In the genomic region with DNA sequence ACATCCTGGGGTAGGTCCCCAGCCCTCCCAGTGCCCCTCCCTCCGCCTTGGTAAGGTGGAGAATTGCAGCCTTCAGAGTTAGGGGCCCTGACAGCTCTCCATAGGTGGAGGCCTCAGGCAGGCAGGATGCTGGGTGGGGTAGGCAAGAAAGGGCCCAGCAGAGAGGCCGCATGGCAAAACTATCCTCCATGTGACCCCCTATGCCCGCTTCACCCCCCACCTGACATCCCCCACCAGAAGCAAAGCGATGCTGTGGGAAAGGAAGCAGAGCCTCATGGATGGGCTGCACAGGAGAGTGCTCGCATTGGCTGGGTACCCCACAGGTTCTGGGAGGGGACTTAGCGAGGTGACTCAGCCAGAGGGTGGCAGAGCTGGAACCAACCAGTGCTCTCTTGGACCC, we compare ENCODE assay signal across 33 cellular contexts. TPM values are rescaled to one million over a fixed set of nuclear protein-coding genes. Genes with fewer than 3 reads are reported as not detected.
A peak's percentile ranks its signal among the peaks of the same experiment; 100 is the strongest.
DNase-seq lines count a peak whose midpoint lies in the region; ATAC-seq and TF ChIP-seq lines count a peak whose summit lies in the region.
"Had no signal": no experiment of that assay in that cellular context is flagged by ENCODE, and none has a peak within 500 bp of the region (broad histone marks: within the 10 kb centered on the region; RNA-seq: fewer than 3 reads in every experiment).

No MANE protein-coding gene starts in this region.

- no peak overlapping the region for H2AFZ ChIP-seq in GM23338

- H3K27me3 Mint-ChIP-seq in GM23338 (ENCODE audit: insufficient read depth, low read depth, poor library complexity): peaks cover 5% of the 10 kb centered on the region

- no peaks in the 10 kb centered on the region for H3K9me3 Mint-ChIP-seq in GM23338
- H3K9me3 Mint-ChIP-seq: activated naive CD4-positive, alpha-beta T cell treated with anti-CD3 and anti-CD28 coated beads, Interleukin-2, amount 10 ng/mL, durations not matched to agents 7 days and 5 days; activated T-helper 17 cell treated with anti-CD3 and anti-CD28 coated beads, Interleukin-2, amount 50 U/mL, for 72 hours; stimulated activated effector memory CD8-positive, alpha-beta T cell treated with anti-CD3 and anti-CD28 coated beads, Interleukin-12 subunit alpha, Interleukin-12 subunit beta, amount 100 ng/mL, for 72 hours had no signal

- intact Hi-C loops in esophagus muscularis mucosa (cut with DNase I): no loop called here

- no peak overlapping the region for H3K4me2 ChIP-seq in GM23338

- DNase-seq in H7 (peak; percentile 39), esophagus muscularis mucosa (ENCODE audit: extremely low spot score) (no peak), suprapubic skin (ENCODE audit: low spot score in 2 of 2) (peak; percentile 46 to 52), GM23338 (ENCODE audit: low spot score) (no peak), GM10248 (ENCODE audit: extremely low spot score) (no peak), tibial nerve (ENCODE audit: low spot score in 2 of 2) (no peak)
- DNase-seq: ACHN; activated CD4-positive, alpha-beta T cell treated with anti-CD3 and anti-CD28 coated beads, Interleukin-2, amount 50 U/mL, for 48 hours; activated CD8-positive, alpha-beta memory T cell treated with anti-CD3 and anti-CD28 coated beads, Interleukin-2, amount 50 U/mL, for 48 hours; activated naive CD4-positive, alpha-beta T cell treated with anti-CD3 and anti-CD28 coated beads, Interleukin-2, amount 10 ng/mL, durations not matched to agents 7 days and 5 days; amniotic stem cell; BE2C; brain microvascular endothelial cell; EL; foreskin fibroblast; H9; Karpas-422; left lung; NCI-H1436 treated with DMSO at 0.1 percent for 48 hours; NCI-H226; NCI-H526 treated with DMSO at 0.1 percent for 48 hours; SHP77; T-helper 2 cell had no signal

- no peak overlapping the region for H3K4me3 Mint-ChIP-seq in GM23338
- H3K4me3 Mint-ChIP-seq: activated naive CD4-positive, alpha-beta T cell treated with anti-CD3 and anti-CD28 coated beads, Interleukin-2, amount 10 ng/mL, durations not matched to agents 7 days and 5 days; activated T-helper 17 cell treated with anti-CD3 and anti-CD28 coated beads, Interleukin-2, amount 50 U/mL, for 72 hours; H9; stimulated activated effector memory CD8-positive, alpha-beta T cell treated with anti-CD3 and anti-CD28 coated beads, Interleukin-12 subunit alpha, Interleukin-12 subunit beta, amount 100 ng/mL, for 72 hours had no signal

- no peaks in the 10 kb centered on the region for H3K36me3 ChIP-seq in H7 (replicated peaks; ENCODE audit: control insufficient read depth, insufficient read depth, low read length)
- no peaks in the 10 kb centered on the region for H3K36me3 ChIP-seq in esophagus muscularis mucosa
- no peaks in the 10 kb centered on the region for H3K36me3 ChIP-seq in suprapubic skin
- H3K36me3 ChIP-seq in GM23338 (ENCODE audit: insufficient read depth): no peaks in the 10 kb centered on the region
- no peaks in the 10 kb centered on the region for H3K36me3 ChIP-seq in tibial nerve
- H3K36me3 ChIP-seq: BE2C, brain microvascular endothelial cell had no signal

- H3K4me3 ChIP-seq in H7 (ENCODE audit: insufficient read depth, low read depth, low read length) (no peak overlapping the region), esophagus muscularis mucosa (peak overlapping the region in 3 of 4 donors; percentile 12 to 38 (median 15)), suprapubic skin (no peak overlapping the region), GM23338 (no peak overlapping the region), tibial nerve (peak overlapping the region in 1 of 4 donors; percentile 9)

- H3K9me2 ChIP-seq in GM23338 (ENCODE audit: insufficient read depth): no peaks in the 10 kb centered on the region; the same call in 1 of the 2 replicates

- H3K79me2 ChIP-seq in GM23338 (replicated peaks; ENCODE audit: insufficient read depth): no peaks in the 10 kb centered on the region

- TF ChIP-seq EP300 in esophagus muscularis mucosa (IDR thresholded peaks at IDR 0.05) (no peak), suprapubic skin (IDR thresholded peaks at IDR 0.05) (no peak), tibial nerve (IDR thresholded peaks at IDR 0.05) (no peak)

- TF ChIP-seq POLR2A in esophagus muscularis mucosa (IDR thresholded peaks at IDR 0.05; ENCODE audit: low read depth) (no peak), suprapubic skin (IDR thresholded peaks at IDR 0.05) (no peak), tibial nerve (IDR thresholded peaks at IDR 0.05) (no peak)

- peak overlapping the region; percentile 5 for H3K27ac ChIP-seq in adipose tissue (ENCODE audit: low read depth, low read length)
- H3K27ac ChIP-seq in esophagus muscularis mucosa (replicated peaks in 1 of 4): no peak overlapping the region
- H3K27ac ChIP-seq in suprapubic skin: no peak overlapping the region
- H3K27ac ChIP-seq in GM23338 (ENCODE audit: low read depth): no peak overlapping the region
- H3K27ac ChIP-seq in tibial nerve: no peak overlapping the region
- H3K27ac ChIP-seq: brain microvascular endothelial cell had no signal

- peaks cover 8% of the 10 kb centered on the region; the same call in 1 of the 3 replicates for H3K4me1 Mint-ChIP-seq in GM23338
- H3K4me1 Mint-ChIP-seq: H9 had no signal

- H3K27me3 ChIP-seq in H7 (ENCODE audit: control insufficient read depth, insufficient read depth, low read length): no peaks in the 10 kb centered on the region
- H3K27me3 ChIP-seq in esophagus muscularis mucosa: peaks cover 0 to 6% (median 0%) of the 10 kb centered on the region in 4 donors
- H3K27me3 ChIP-seq in suprapubic skin: no peaks in the 10 kb centered on the region
- H3K27me3 ChIP-seq in GM23338 (ENCODE audit: insufficient read depth): no peaks in the 10 kb centered on the region
- H3K27me3 ChIP-seq in tibial nerve: no peaks in the 10 kb centered on the region
- H3K27me3 ChIP-seq: BE2C, left lung had no signal

- no peak for ATAC-seq in GM23338
- ATAC-seq: activated CD4-positive, CD25-positive, alpha-beta regulatory T cell treated with anti-CD3 and anti-CD28 coated beads, Interleukin-2, amount 50 U/mL, for 24 hours; activated T-helper 17 cell treated with anti-CD3 and anti-CD28 coated beads, Interleukin-2, amount 50 U/mL, for 72 hours; HepG2; left lung; sciatic nerve; stimulated activated effector memory CD8-positive, alpha-beta T cell treated with anti-CD3 and anti-CD28 coated beads, Interleukin-12 subunit alpha, Interleukin-12 subunit beta, amount 100 ng/mL, for 72 hours had no signal

- no peaks in the 10 kb centered on the region for H3K36me3 Mint-ChIP-seq in GM23338 (ENCODE audit: low read depth)
- H3K36me3 Mint-ChIP-seq: activated naive CD4-positive, alpha-beta T cell treated with anti-CD3 and anti-CD28 coated beads, Interleukin-2, amount 10 ng/mL, durations not matched to agents 7 days and 5 days; stimulated activated effector memory CD8-positive, alpha-beta T cell treated with anti-CD3 and anti-CD28 coated beads, Interleukin-12 subunit alpha, Interleukin-12 subunit beta, amount 100 ng/mL, for 72 hours had no signal

- TF ChIP-seq CTCF in esophagus muscularis mucosa (IDR thresholded peaks at IDR 0.05) (no peak), suprapubic skin (IDR thresholded peaks at IDR 0.05) (no peak), GM23338 (conservative IDR thresholded peaks at IDR 0.05; ENCODE audit: low read depth in 2 of 2) (no peak), GM10248 (IDR thresholded peaks at IDR 0.05; ENCODE audit: control extremely low read depth, extremely low read depth, low read depth, missing control alignments) (no peak), tibial nerve (IDR thresholded peaks at IDR 0.05) (no peak)

- no peaks in the 10 kb centered on the region for H3F3A ChIP-seq in GM23338 (replicated peaks; ENCODE audit: low read depth)

- CTCF ChIA-PET in GM10248 (lab: Yijun Ruan, JAX): interaction anchor here (1.6 to 1.9 kb wide), 2 partner anchors 107 to 136 kb away, joined by 5 read pairs; no protein-coding TSS in a partner anchor

- POLR2A ChIA-PET in GM10248 (lab: Yijun Ruan, JAX): no interaction called here

- 79 to 92% (median 85%) methylated on average over 6 of the region's 6 CpGs for WGBS in adipose tissue, 3 donors
- WGBS in esophagus muscularis mucosa: 96% methylated on average over 6 of the region's 6 CpGs
- 95% methylated on average over 6 of the region's 6 CpGs for WGBS in suprapubic skin
- WGBS in tibial nerve, 2 donors: 91 to 92% methylated on average over 6 of the region's 6 CpGs

- H3K9me3 ChIP-seq in esophagus muscularis mucosa: no peaks in the 10 kb centered on the region
- no peaks in the 10 kb centered on the region for H3K9me3 ChIP-seq in suprapubic skin
- H3K9me3 ChIP-seq in tibial nerve: no peaks in the 10 kb centered on the region
- H3K9me3 ChIP-seq: BE2C, left lung had no signal

- no peak overlapping the region for H3K27ac Mint-ChIP-seq in GM23338
- H3K27ac Mint-ChIP-seq: activated naive CD4-positive, alpha-beta T cell treated with anti-CD3 and anti-CD28 coated beads, Interleukin-2, amount 10 ng/mL, durations not matched to agents 7 days and 5 days; activated T-helper 17 cell treated with anti-CD3 and anti-CD28 coated beads, Interleukin-2, amount 50 U/mL, for 72 hours; H9; progenitor cell of endocrine pancreas; stimulated activated effector memory CD8-positive, alpha-beta T cell treated with anti-CD3 and anti-CD28 coated beads, Interleukin-12 subunit alpha, Interleukin-12 subunit beta, amount 100 ng/mL, for 72 hours had no signal

- no peaks in the 10 kb centered on the region for H3K4me1 ChIP-seq in esophagus muscularis mucosa
- peaks cover 33% of the 10 kb centered on the region for H3K4me1 ChIP-seq in suprapubic skin
- no peaks in the 10 kb centered on the region for H3K4me1 ChIP-seq in GM23338 (ENCODE audit: insufficient read depth)
- H3K4me1 ChIP-seq in tibial nerve: peaks cover 0 to 6% (median 0%) of the 10 kb centered on the region in 4 donors
- H3K4me1 ChIP-seq: BE2C had no signal

- no peaks in the 10 kb centered on the region for H4K20me1 ChIP-seq in GM23338 (replicated peaks; ENCODE audit: insufficient read depth)

RNA-seq across cellular contexts. Expression of a gene that starts 1.6 kb away (rescaled TPM):
- total RNA-seq in H7 (2014; rRNA removed; shearing (Covaris generic)): not detected in 2 replicates
- polyA plus RNA-seq in adipose tissue: 1,000 to 10,000 TPM in 2 of 3 donors, 100 to 1,000 TPM in 1; 139 to 5,641 (median 2,681) TPM
- 100 to 1,000 TPM in 2 of 4 donors, 10 to 100 TPM in 2; 61.2 to 845 (median 119) TPM for total RNA-seq in esophagus muscularis mucosa
- 10 to 100 TPM; 11.0 to 95.4 (median 51.1) TPM for total RNA-seq in suprapubic skin
- not detected in 2 replicates for total RNA-seq in GM23338 (2014; rRNA removed; shearing (Covaris generic))
- polyA plus RNA-seq in GM23338 (2016; fragmentation: Nextera tagmentation; extraction: Ambion mirVana): not detected in 2 replicates
- 100 to 1,000 TPM in 2 of 4 donors, 10 to 100 TPM in 2; 58.8 to 793 (median 88.3) TPM for total RNA-seq in tibial nerve
- total RNA-seq: H9 had no signal

RNA-seq across cellular contexts. Expression of a gene that starts 10.6 kb away (rescaled TPM):
- total RNA-seq in H7 (2014; rRNA removed; shearing (Covaris generic)): not detected in 2 replicates
- polyA plus RNA-seq in adipose tissue: not detected
- total RNA-seq in esophagus muscularis mucosa: not detected
- 10 to 100 TPM; 13.0 to 35.0 (median 21.2) TPM for total RNA-seq in suprapubic skin
- not detected in 2 replicates for total RNA-seq in GM23338 (2014; rRNA removed; shearing (Covaris generic))
- not detected in 2 replicates for polyA plus RNA-seq in GM23338 (2016; fragmentation: Nextera tagmentation; extraction: Ambion mirVana)
- total RNA-seq in tibial nerve: not detected
- total RNA-seq: cerebellum, epithelial cell of proximal tubule, H9, HepG2, left lung, progenitor cell of endocrine pancreas, sciatic nerve, subcutaneous adipose tissue had no signal
- polyA plus RNA-seq: HepG2 had no signal

RNA-seq across cellular contexts. Expression of a gene that starts 16.2 kb away (rescaled TPM):
- not detected in 2 replicates for total RNA-seq in H7 (2014; rRNA removed; shearing (Covaris generic))
- polyA plus RNA-seq in adipose tissue (100 to 1,000 TPM in 2 of 3 donors, 1 to 10 TPM in 1; 6.1 to 551 (median 150) TPM), GM23338 (2016; fragmentation: Nextera tagmentation; extraction: Ambion mirVana) (not detected in 2 replicates)
- total RNA-seq in esophagus muscularis mucosa (10 to 100 TPM in 1 of 4 donors, not detected in 3; 33.1 TPM), suprapubic skin (not detected), tibial nerve (not detected)
- not detected in 2 replicates for total RNA-seq in GM23338 (2014; rRNA removed; shearing (Covaris generic))
- total RNA-seq: activated T-helper 17 cell treated with anti-CD3 and anti-CD28 coated beads, Interleukin-2, amount 50 U/mL, for 72 hours; epithelial cell of proximal tubule; H9; HepG2; progenitor cell of endocrine pancreas had no signal
- polyA plus RNA-seq: HepG2 had no signal

RNA-seq across cellular contexts. Expression of a gene that starts 31.6 kb away (rescaled TPM):
- not detected in 2 replicates for total RNA-seq in H7 (2014; rRNA removed; shearing (Covaris generic))
- polyA plus RNA-seq in adipose tissue (1,000 to 10,000 TPM in 2 of 3 donors, 10 to 100 TPM in 1; 51.8 to 2,570 (median 1,218) TPM), GM23338 (2016; fragmentation: Nextera tagmentation; extraction: Ambion mirVana) (not detected in 2 replicates)
- total RNA-seq in esophagus muscularis mucosa (100 to 1,000 TPM in 1 of 4 donors, 10 to 100 TPM in 2, 1 to 10 TPM in 1; 9.9 to 155 (median 12.0) TPM), suprapubic skin (10 to 100 TPM in 3 of 4 donors, 1 to 10 TPM in 1; 5.7 to 38.4 (median 19.5) TPM), tibial nerve (100 to 1,000 TPM in 1 of 4 donors, 10 to 100 TPM in 1, 1 to 10 TPM in 2; 2.4 to 118 (median 10.6) TPM)
- total RNA-seq in GM23338 (2014; rRNA removed; shearing (Covaris generic)): not detected in 2 replicates
- total RNA-seq: activated T-helper 17 cell treated with anti-CD3 and anti-CD28 coated beads, Interleukin-2, amount 50 U/mL, for 72 hours; epithelial cell of proximal tubule; H9; HepG2; progenitor cell of endocrine pancreas had no signal
- polyA plus RNA-seq: HepG2 had no signal

RNA-seq across cellular contexts. Expression of a gene that starts 46.5 kb away (rescaled TPM):
- not detected in 2 replicates for total RNA-seq in H7 (2014; rRNA removed; shearing (Covaris generic))
- polyA plus RNA-seq in adipose tissue (not detected), GM23338 (2016; fragmentation: Nextera tagmentation; extraction: Ambion mirVana) (not detected in 2 replicates)
- total RNA-seq in esophagus muscularis mucosa (not detected), suprapubic skin (10 to 100 TPM; 34.2 to 72.1 (median 55.3) TPM), tibial nerve (not detected)
- not detected in 2 replicates for total RNA-seq in GM23338 (2014; rRNA removed; shearing (Covaris generic))
- total RNA-seq: activated T-helper 17 cell treated with anti-CD3 and anti-CD28 coated beads, Interleukin-2, amount 50 U/mL, for 72 hours; cerebellum; epithelial cell of proximal tubule; H9; HepG2; left lung; progenitor cell of endocrine pancreas; sciatic nerve; subcutaneous adipose tissue had no signal
- polyA plus RNA-seq: HepG2 had no signal

Comparison
In these comparisons a context has a peak if more than half of its experiments do, and no peak if none do; other contexts are left out.
1. DNase-seq: peak in H7 (single experiment) and suprapubic skin (2 of 2); none in esophagus muscularis mucosa (single experiment), GM23338 (single experiment), GM10248 (single experiment) and tibial nerve (0 of 2).
2. H3K4me3 ChIP-seq: peak in esophagus muscularis mucosa (3 of 4); none in H7 (single experiment), suprapubic skin (single experiment) and GM23338 (single experiment).
3. RNA of a gene that starts 1.6 kb away (total RNA-seq): 61.2 to 845 TPM in esophagus muscularis mucosa, 58.8 to 793 TPM in tibial nerve and 11.0 to 95.4 TPM in suprapubic skin; not detected in H7 and not detected in GM23338; every median in the first group is over 10 times any median in the second.
4. RNA of a gene that starts 10.6 kb away (total RNA-seq): 13.0 to 35.0 TPM in suprapubic skin; not detected in H7, not detected in esophagus muscularis mucosa, not detected in GM23338 and not detected in tibial nerve; every median in the first group is over 10 times any median in the second.